In genomic region chr3:100416863-100417262, GRCh38 we compare ENCODE assay signal across 24 cellular contexts. TPM values are rescaled to one million over a fixed set of nuclear protein-coding genes. Genes with fewer than 3 reads are reported as not detected.
DNase-seq lines count a peak whose midpoint lies in the region; ATAC-seq, FAIRE-seq and TF ChIP-seq lines count a peak whose summit lies in the region.
"Had no signal": no experiment of that assay in that cellular context is flagged by ENCODE, and none has a peak within 500 bp of the region (broad histone marks: within the 10 kb centered on the region; RNA-seq: fewer than 3 reads in every experiment).

No MANE protein-coding gene starts in this region.

- ATAC-seq in HepG2: no peak
- no peak for ATAC-seq in right lobe of liver
- no peak for ATAC-seq in WTC11
- ATAC-seq: CD8-positive, alpha-beta T cell had no signal

- H3K79me2 ChIP-seq in HepG2 (ENCODE audit: insufficient read depth, low read length): peaks cover 8% of the 10 kb centered on the region
- H3K79me2 ChIP-seq in keratinocyte (ENCODE audit: control insufficient read depth, insufficient read depth, low read length): no peaks in the 10 kb centered on the region

- CTCF ChIA-PET in HepG2 (lab: Yijun Ruan, JAX; ENCODE audit: low intra/inter-chr PET ratio, low total read pairs) (no interaction called here), WTC11 (lab: Charles Lee) (no interaction called here)

- DNase-seq in HepG2 (ENCODE audit: low spot score) (no peak), right lobe of liver (no peak), GM12892 (ENCODE audit: insufficient read length) (no peak), WTC11 (ENCODE audit: low spot score) (no peak), keratinocyte (ENCODE audit: low read depth, low spot score) (no peak), RKO (ENCODE audit: low spot score) (no peak), SK-N-DZ (ENCODE audit: low spot score) (no peak)
- no peak for DNase-seq in activated T-cell treated with anti-CD3 and anti-CD28 coated beads, Interleukin-2, amount 50 U/mL, for 48 hours
- DNase-seq: 8988T; AML-193; Caco-2; Calu3; CD4-positive, alpha-beta T cell; CD8-positive, alpha-beta T cell; DMS79 treated with DMSO at 0.1 percent for 48 hours; GF-D8 had no signal

- no peak for FAIRE-seq in HepG2 (lab: Jason Lieb, UNC)
- FAIRE-seq in GM12892 (lab: Jason Lieb, UNC): peak; percentile 5
- peak; percentile 55 for FAIRE-seq in keratinocyte (lab: Jason Lieb, UNC)
- FAIRE-seq: A204.1, D721Med, G401.6, GM12891, GM18507 had no signal

- H3K4me1 ChIP-seq in HepG2 (ENCODE audit: insufficient read depth, low read length) (peaks cover 17% of the 10 kb centered on the region), right lobe of liver (no peaks in the 10 kb centered on the region), keratinocyte (ENCODE audit: control insufficient read depth, extremely low read depth, insufficient read depth, low read length) (no peaks in the 10 kb centered on the region)
- H3K4me1 ChIP-seq: Caco-2 had no signal

- TF ChIP-seq EP300 in HepG2 (IDR thresholded peaks at IDR 0.05; ENCODE audit: low read depth in 2 of 2, low read length in 2 of 2) (no peak), HepG2 (CRISPR knock-in tag; IDR thresholded peaks at IDR 0.05; ENCODE audit: borderline replicate concordance) (no peak)

- no peaks in the 10 kb centered on the region for H3K9me1 ChIP-seq in keratinocyte (ENCODE audit: control insufficient read depth, extremely low read depth, insufficient read depth, low read length)

- TF ChIP-seq CTCF in HepG2 (CRISPR knock-in tag; IDR thresholded peaks at IDR 0.05) (no peak), right lobe of liver (IDR thresholded peaks at IDR 0.05) (no peak), WTC11 (IDR thresholded peaks at IDR 0.05) (no peak), keratinocyte (optimal IDR thresholded peaks at IDR 0.05 in 1 of 3, IDR thresholded peaks at IDR 0.05 in 1 of 3, conservative IDR thresholded peaks at IDR 0.05 in 1 of 3; ENCODE audit: extremely low read depth in 1 of 3, insufficient read depth in 2 of 3, low read length in 3 of 3) (no peak)

- no peaks in the 10 kb centered on the region for H4K20me1 ChIP-seq in HepG2 (ENCODE audit: insufficient read depth, low read length)
- H4K20me1 ChIP-seq in keratinocyte (ENCODE audit: control insufficient read depth, extremely low read depth, insufficient read depth, low read length): no peaks in the 10 kb centered on the region
- H4K20me1 ChIP-seq: BLaER1 treated with 17β-estradiol and CSF1 and Interleukin-3, amounts not matched to agents 10 nM and 100 nM had no signal

- in situ Hi-C loops in HepG2 (cut with HindIII; ENCODE audit: extremely low pct_ligation_motif_present, low pct_unique_long_range_greater_than_20kb): no loop called here

- dilution Hi-C loops in keratinocyte (cut with MboI; ENCODE audit: extremely low pct_ligation_motif_present, low sequenced_read_pairs): no loop called here

- H3K4me3 Mint-ChIP-seq in WTC11: no peak overlapping the region
- H3K4me3 Mint-ChIP-seq: B cell; CD4-positive, alpha-beta T cell; CD8-positive, alpha-beta T cell had no signal

- H3K27ac ChIP-seq in HepG2 (ENCODE audit: extremely low read length, insufficient read depth, low read length): no peak overlapping the region
- no peak overlapping the region for H3K27ac ChIP-seq in right lobe of liver
- no peak overlapping the region for H3K27ac ChIP-seq in keratinocyte (ENCODE audit: control insufficient read depth, insufficient read depth, low read length)
- H3K27ac ChIP-seq: BLaER1 treated with 17β-estradiol and CSF1 and Interleukin-3, amounts not matched to agents 10 nM and 100 nM; C4-2B had no signal

- intact Hi-C loops in HepG2 (cut with micrococcal nuclease; ENCODE audit: unreplicated experiment): no loop called here
- intact Hi-C loops in right lobe of liver (cut with DNase I): no loop called here

- H3K27me3 ChIP-seq in HepG2 (ENCODE audit: control insufficient read depth in 1 of 2, insufficient read depth in 2 of 2, low read length in 2 of 2): no peaks in the 10 kb centered on the region
- no peaks in the 10 kb centered on the region for H3K27me3 ChIP-seq in right lobe of liver
- no peaks in the 10 kb centered on the region for H3K27me3 ChIP-seq in keratinocyte (ENCODE audit: control insufficient read depth, extremely low read depth, insufficient read depth, low read length)
- H3K27me3 ChIP-seq: BLaER1 treated with 17β-estradiol and CSF1 and Interleukin-3, amounts not matched to agents 10 nM and 100 nM had no signal

- H2AFZ ChIP-seq in HepG2 (ENCODE audit: low read length) (no peak overlapping the region), keratinocyte (ENCODE audit: control insufficient read depth, low read length) (no peak overlapping the region)

- WGBS in HepG2 (ENCODE audit: low lambda C conversion rate): 100% methylated on average over 1 of the region's 1 CpG
- 100% methylated on average over 1 of the region's 1 CpG for whole genome bisulfite sequencing in right lobe of liver (ENCODE audit: insufficient coverage, low coverage, low lambda C conversion rate, missing lambda C conversion rate)

- H3K27me3 Mint-ChIP-seq in WTC11 (ENCODE audit: low read depth): no peaks in the 10 kb centered on the region
- H3K27me3 Mint-ChIP-seq: B cell; CD4-positive, alpha-beta T cell had no signal

- H3K36me3 ChIP-seq in HepG2 (replicated peaks in 1 of 2; ENCODE audit: control insufficient read depth in 1 of 2, insufficient read depth in 2 of 2, low read length in 2 of 2) (no peaks in the 10 kb centered on the region; a peak in 1 of 5 replicates), right lobe of liver (no peaks in the 10 kb centered on the region), keratinocyte (ENCODE audit: control insufficient read depth in 2 of 2, extremely low read depth in 1 of 2, insufficient read depth in 2 of 2, low read length in 2 of 2) (no peaks in the 10 kb centered on the region)

- peak overlapping the region; percentile 32; the same call in 1 of the 2 replicates for H3K27ac Mint-ChIP-seq in WTC11
- H3K27ac Mint-ChIP-seq: B cell; CD4-positive, alpha-beta T cell; CD8-positive, alpha-beta T cell had no signal

- no peak for TF ChIP-seq RAD21 in HepG2 (CRISPR knock-in tag; IDR thresholded peaks at IDR 0.05)

- POLR2A ChIA-PET in HepG2 (lab: Yijun Ruan, JAX) (no interaction called here), WTC11 (lab: Charles Lee) (no interaction called here)

- peaks cover 17% of the 10 kb centered on the region for H3K36me3 Mint-ChIP-seq in WTC11

- H3K9ac ChIP-seq in HepG2 (ENCODE audit: insufficient read depth, low read depth, low read length) (no peak overlapping the region), keratinocyte (ENCODE audit: control insufficient read depth, extremely low read depth, insufficient read depth, low read length) (no peak overlapping the region)
- H3K9ac ChIP-seq: BLaER1 treated with 17β-estradiol and CSF1 and Interleukin-3, amounts not matched to agents 10 nM and 100 nM had no signal

- no peak overlapping the region for H3K4me3 ChIP-seq in HepG2 (replicated peaks in 1 of 3; ENCODE audit: insufficient read depth in 1 of 3, low read depth in 2 of 3, low read length in 3 of 3)
- H3K4me3 ChIP-seq in right lobe of liver: no peak overlapping the region
- no peak overlapping the region for H3K4me3 ChIP-seq in keratinocyte (ENCODE audit: control insufficient read depth in 2 of 3, extremely low read depth in 1 of 3, insufficient read depth in 2 of 3, low read depth in 1 of 3, low read length in 3 of 3)
- H3K4me3 ChIP-seq: BLaER1 treated with 17β-estradiol and CSF1 and Interleukin-3, amounts not matched to agents 10 nM and 100 nM had no signal

- H3K9me3 Mint-ChIP-seq in WTC11: peaks cover 3% of the 10 kb centered on the region; the same call in 1 of the 2 replicates

- peaks cover 54% of the 10 kb centered on the region for H3K4me1 Mint-ChIP-seq in WTC11

- no TSS peak for BruUV-seq in HepG2 (replicated peaks; lab: Mats Ljungman, UMichigan)

- TF ChIP-seq POLR2A in HepG2 (IDR thresholded peaks at IDR 0.05; ENCODE audit: insufficient read depth in 1 of 2, low read depth in 2 of 2, low read length in 2 of 2) (no peak), right lobe of liver (IDR thresholded peaks at IDR 0.05) (no peak), GM12892 (IDR thresholded peaks at IDR 0.05; ENCODE audit: low read depth, low read length) (no peak)

- H3K4me2 ChIP-seq in HepG2 (ENCODE audit: low read depth, low read length) (no peak overlapping the region), keratinocyte (ENCODE audit: control insufficient read depth, extremely low read depth, insufficient read depth, low read depth, low read length) (no peak overlapping the region)
- H3K4me2 ChIP-seq: BLaER1 treated with 17β-estradiol and CSF1 and Interleukin-3, amounts not matched to agents 10 nM and 100 nM had no signal

- H3K9me3 ChIP-seq in HepG2 (ENCODE audit: low read length) (no peaks in the 10 kb centered on the region), right lobe of liver (no peaks in the 10 kb centered on the region), keratinocyte (ENCODE audit: control insufficient read depth, low read depth, low read length) (no peaks in the 10 kb centered on the region)
- H3K9me3 ChIP-seq: Caco-2 had no signal

RNA-seq across cellular contexts. Expression of gene LNP1, which starts 15.5 kb away (rescaled TPM):
- total RNA-seq in HepG2 (2016; rRNA removed; fragmentation: Illumina TruSeq; extraction: Trizol) (6.0 and 7.0 TPM in 2 replicates), right lobe of liver (1 to 10 TPM in 5 of 6 experiments, under 1 TPM in 1; 0.89 to 1.9 (median 1.7) TPM), WTC11 (2021) (6.7 to 7.9 TPM (median 6.8 TPM) in 3 replicates)
- total RNA-seq in HepG2 (2016; cell fraction: cytosol; rRNA removed; fragmentation: Illumina TruSeq; extraction: Trizol; ENCODE audit: low read depth): 3.0 and 3.4 TPM in 2 replicates
- 6.4 and 6.6 TPM in 2 replicates for total RNA-seq in HepG2 (2016; cell fraction: insoluble cytoplasmic fraction; rRNA removed; fragmentation: Illumina TruSeq; extraction: Trizol)
- total RNA-seq in HepG2 (2016; cell fraction: membrane; rRNA removed; fragmentation: Illumina TruSeq; extraction: Trizol): 7.4 and 9.1 TPM in 2 replicates
- total RNA-seq in HepG2 (2016; cell fraction: nucleus; rRNA removed; fragmentation: Illumina TruSeq; extraction: Trizol): 10.3 and 12.6 TPM in 2 replicates
- polyA plus RNA-seq in HepG2 (2011; rRNA removed) (3.4 and 3.6 TPM in 2 replicates), keratinocyte (0.19 to 0.95 TPM (median 0.64 TPM) in 3 replicates)
- 4.9 and 6.1 TPM in 2 replicates for polyA plus RNA-seq in HepG2 (2011; cell fraction: cytosol; rRNA removed)
- 7.0 and 8.3 TPM in 2 replicates for polyA plus RNA-seq in HepG2 (2011; cell fraction: nucleus; rRNA removed)
- polyA plus RNA-seq in HepG2 (2012): 3.7 and 5.4 TPM in 2 replicates
- polyA plus RNA-seq in HepG2 (2016; cell fraction: cytosol; fragmentation: Illumina TruSeq; extraction: Trizol; ENCODE audit: low read depth): 2.3 and 3.0 TPM in 2 replicates
- 6.5 and 7.3 TPM in 2 replicates for polyA plus RNA-seq in HepG2 (2016; cell fraction: insoluble cytoplasmic fraction; fragmentation: Illumina TruSeq; extraction: Trizol; ENCODE audit: low read depth)
- polyA plus RNA-seq in HepG2 (2016; cell fraction: membrane; fragmentation: Illumina TruSeq; extraction: Trizol; ENCODE audit: low read depth): 6.5 and 6.9 TPM in 2 replicates
- polyA plus RNA-seq in HepG2 (2016; cell fraction: nucleus; fragmentation: Illumina TruSeq; extraction: Trizol; ENCODE audit: insufficient read depth, low read depth): 4.8 and 5.0 TPM in 2 replicates
- 9.4 and 11.0 TPM in 2 replicates for polyA minus RNA-seq in HepG2 (2011; rRNA and poly(A)+ RNA removed; ENCODE audit: low replicate concordance)
- polyA minus RNA-seq in HepG2 (2011; cell fraction: cytosol; rRNA and poly(A)+ RNA removed): 4.6 and 6.0 TPM in 2 replicates
- 49.2 and 56.0 TPM in 2 replicates for polyA minus RNA-seq in HepG2 (2011; cell fraction: nucleus; rRNA and poly(A)+ RNA removed)
- 0.95 TPM for polyA plus RNA-seq in GM12892 (2012; ENCODE audit: missing spikeins)
- polyA plus RNA-seq in keratinocyte (2011; ENCODE audit: low read depth): 0.20 TPM
- polyA plus RNA-seq in keratinocyte (2011; cell fraction: cytosol; rRNA removed): 0.45 and 0.62 TPM in 2 replicates
- polyA plus RNA-seq in keratinocyte (2011; cell fraction: nucleus; rRNA removed): 0.36 and 0.56 TPM in 2 replicates
- 0.51 and 1.0 TPM in 2 replicates for polyA plus RNA-seq in keratinocyte (2012; ENCODE audit: low replicate concordance)
- 0.23 to 0.90 TPM (median 0.53 TPM) in 3 replicates for polyA minus RNA-seq in keratinocyte
- not detected for polyA minus RNA-seq in keratinocyte (2011; cell fraction: cytosol; rRNA and poly(A)+ RNA removed)
- 0.31 TPM in 1 of 2 replicates, not detected in the other for polyA minus RNA-seq in keratinocyte (2011; cell fraction: nucleus; rRNA and poly(A)+ RNA removed)
- polyA plus RNA-seq in SK-N-DZ (2014; cell fraction: cytosol; rRNA removed): 17.1 and 18.7 TPM in 2 replicates
- polyA plus RNA-seq in SK-N-DZ (2014; cell fraction: nucleus; rRNA removed): 8.0 and 8.3 TPM in 2 replicates

RNA-seq across cellular contexts. Expression of gene TOMM70, which starts 16.0 kb away (rescaled TPM):
- total RNA-seq in HepG2 (2016; rRNA removed; fragmentation: Illumina TruSeq; extraction: Trizol) (77.2 and 95.2 TPM in 2 replicates), right lobe of liver (10 to 100 TPM; 30.2 to 44.9 (median 39.6) TPM), WTC11 (2021) (46.8 to 59.2 TPM (median 47.7 TPM) in 3 replicates)
- total RNA-seq in HepG2 (2016; cell fraction: cytosol; rRNA removed; fragmentation: Illumina TruSeq; extraction: Trizol; ENCODE audit: low read depth): 6.5 and 9.2 TPM in 2 replicates
- total RNA-seq in HepG2 (2016; cell fraction: insoluble cytoplasmic fraction; rRNA removed; fragmentation: Illumina TruSeq; extraction: Trizol): 75.3 and 96.0 TPM in 2 replicates
- total RNA-seq in HepG2 (2016; cell fraction: membrane; rRNA removed; fragmentation: Illumina TruSeq; extraction: Trizol): 31.5 and 33.7 TPM in 2 replicates
- total RNA-seq in HepG2 (2016; cell fraction: nucleus; rRNA removed; fragmentation: Illumina TruSeq; extraction: Trizol): 50.1 and 54.0 TPM in 2 replicates
- polyA plus RNA-seq in HepG2 (2011; rRNA removed) (20.7 and 27.0 TPM in 2 replicates), keratinocyte (26.2 to 40.8 TPM (median 26.2 TPM) in 3 replicates)
- polyA plus RNA-seq in HepG2 (2011; cell fraction: cytosol; rRNA removed): 11.9 and 15.5 TPM in 2 replicates
- 8.0 and 10.2 TPM in 2 replicates for polyA plus RNA-seq in HepG2 (2011; cell fraction: nucleus; rRNA removed)
- polyA plus RNA-seq in HepG2 (2012): 30.9 and 42.1 TPM in 2 replicates
- polyA plus RNA-seq in HepG2 (2016; cell fraction: cytosol; fragmentation: Illumina TruSeq; extraction: Trizol; ENCODE audit: low read depth): 3.9 and 4.3 TPM in 2 replicates
- polyA plus RNA-seq in HepG2 (2016; cell fraction: insoluble cytoplasmic fraction; fragmentation: Illumina TruSeq; extraction: Trizol; ENCODE audit: low read depth): 74.4 and 75.6 TPM in 2 replicates
- polyA plus RNA-seq in HepG2 (2016; cell fraction: membrane; fragmentation: Illumina TruSeq; extraction: Trizol; ENCODE audit: low read depth): 14.2 and 15.7 TPM in 2 replicates
- polyA plus RNA-seq in HepG2 (2016; cell fraction: nucleus; fragmentation: Illumina TruSeq; extraction: Trizol; ENCODE audit: insufficient read depth, low read depth): 44.0 and 46.4 TPM in 2 replicates
- 24.9 and 26.6 TPM in 2 replicates for polyA minus RNA-seq in HepG2 (2011; rRNA and poly(A)+ RNA removed; ENCODE audit: low replicate concordance)
- polyA minus RNA-seq in HepG2 (2011; cell fraction: cytosol; rRNA and poly(A)+ RNA removed): 41.5 and 45.5 TPM in 2 replicates
- polyA minus RNA-seq in HepG2 (2011; cell fraction: nucleus; rRNA and poly(A)+ RNA removed): 43.3 and 46.1 TPM in 2 replicates
- polyA plus RNA-seq in GM12892 (2012; ENCODE audit: missing spikeins): 33.3 TPM
- 22.5 TPM for polyA plus RNA-seq in keratinocyte (2011; ENCODE audit: low read depth)
- polyA plus RNA-seq in keratinocyte (2011; cell fraction: cytosol; rRNA removed): 20.0 and 40.9 TPM in 2 replicates
- 23.8 and 33.7 TPM in 2 replicates for polyA plus RNA-seq in keratinocyte (2011; cell fraction: nucleus; rRNA removed)
- 24.4 and 30.9 TPM in 2 replicates for polyA plus RNA-seq in keratinocyte (2012; ENCODE audit: low replicate concordance)
- polyA minus RNA-seq in keratinocyte: 6.8 to 37.2 TPM (median 19.4 TPM) in 3 replicates
- polyA minus RNA-seq in keratinocyte (2011; cell fraction: cytosol; rRNA and poly(A)+ RNA removed): 32.2 TPM
- polyA minus RNA-seq in keratinocyte (2011; cell fraction: nucleus; rRNA and poly(A)+ RNA removed): 19.0 and 33.6 TPM in 2 replicates
- 74.8 and 83.2 TPM in 2 replicates for polyA plus RNA-seq in SK-N-DZ (2014; cell fraction: cytosol; rRNA removed)
- 27.1 and 37.2 TPM in 2 replicates for polyA plus RNA-seq in SK-N-DZ (2014; cell fraction: nucleus; rRNA removed)
